In genomic region chr2:140586379-140586778, GRCh38 we compare ENCODE assay signal across 8 cellular contexts.
DNase-seq lines count a peak whose midpoint lies in the region; ATAC-seq and TF ChIP-seq lines count a peak whose summit lies in the region.

No MANE protein-coding gene starts in this region.

- no peaks in the 10 kb centered on the region for H3K36me3 ChIP-seq in WERI-Rb-1

- no peaks in the 10 kb centered on the region for H3K27me3 ChIP-seq in WERI-Rb-1 (ENCODE audit: insufficient read depth, low read depth, severe bottlenecking)

- H3K4me1 Mint-ChIP-seq in stimulated activated naive CD8-positive, alpha-beta T cell treated with anti-CD3 and anti-CD28 coated beads, Interleukin-15, amount 100 ng/mL, for 72 hours, result no peaks in the 10 kb centered on the region

- H3K4me3 ChIP-seq in WERI-Rb-1 (ENCODE audit: low read depth, low read length), result no peak overlapping the region

- H3K9me3 Mint-ChIP-seq in stimulated activated naive CD8-positive, alpha-beta T cell treated with anti-CD3 and anti-CD28 coated beads, Interleukin-15, amount 100 ng/mL, for 72 hours, result peaks cover 0 to 9% of the 10 kb centered on the region in 2 donors

- H3K9me3 ChIP-seq in WERI-Rb-1 (ENCODE audit: severe bottlenecking), result no peaks in the 10 kb centered on the region

- no peak overlapping the region for H3K27ac ChIP-seq in WERI-Rb-1

- peak; percentile 1 for DNase-seq in GDM1 (lab: John Stamatoyannopoulos, UW)
- peak; percentile 23 for DNase-seq in HK-2 (ENCODE audit: unreplicated experiment)
- DNase-seq in WERI-Rb-1, result peak; percentile 63
- DNase-seq in myocyte (ENCODE audit: low read depth), result peak; percentile 18
- no peak for DNase-seq in stimulated activated naive CD8-positive, alpha-beta T cell treated with anti-CD3 and anti-CD28 coated beads, Interleukin-15, amount 100 ng/mL, for 72 hours
- no peak for DNase-seq in midbrain (lab: John Stamatoyannopoulos, UW)
- DNase-seq in GF-D8 (lab: John Stamatoyannopoulos, UW), result no peak

- no peak overlapping the region for H3K27ac Mint-ChIP-seq in stimulated activated naive CD8-positive, alpha-beta T cell treated with anti-CD3 and anti-CD28 coated beads, Interleukin-15, amount 100 ng/mL, for 72 hours

- ATAC-seq in GM21529 (IDR thresholded peaks at IDR 0.05; ENCODE audit: unreplicated experiment), result peak; percentile 93
- ATAC-seq in stimulated activated naive CD8-positive, alpha-beta T cell treated with anti-CD3 and anti-CD28 coated beads, Interleukin-15, amount 100 ng/mL, for 72 hours, result no peak

- TF ChIP-seq CTCF in WERI-Rb-1 (IDR thresholded peaks at IDR 0.05; ENCODE audit: low read depth, low read length), result peak; percentile 89

- no peaks in the 10 kb centered on the region for H3K27me3 Mint-ChIP-seq in stimulated activated naive CD8-positive, alpha-beta T cell treated with anti-CD3 and anti-CD28 coated beads, Interleukin-15, amount 100 ng/mL, for 72 hours

- no peak overlapping the region for H3K4me3 Mint-ChIP-seq in stimulated activated naive CD8-positive, alpha-beta T cell treated with anti-CD3 and anti-CD28 coated beads, Interleukin-15, amount 100 ng/mL, for 72 hours

Comparison
In these comparisons a context has a peak if more than half of its experiments do, and no peak if none do; other contexts are left out.
1. DNase-seq: peak in GDM1 (single experiment), HK-2 (single experiment), WERI-Rb-1 (single experiment) and myocyte (single experiment); none in stimulated activated naive CD8-positive, alpha-beta T cell treated with anti-CD3 and anti-CD28 coated beads, Interleukin-15, amount 100 ng/mL, for 72 hours (0 of 2), midbrain (single experiment) and GF-D8 (single experiment).